In the genomic region with DNA sequence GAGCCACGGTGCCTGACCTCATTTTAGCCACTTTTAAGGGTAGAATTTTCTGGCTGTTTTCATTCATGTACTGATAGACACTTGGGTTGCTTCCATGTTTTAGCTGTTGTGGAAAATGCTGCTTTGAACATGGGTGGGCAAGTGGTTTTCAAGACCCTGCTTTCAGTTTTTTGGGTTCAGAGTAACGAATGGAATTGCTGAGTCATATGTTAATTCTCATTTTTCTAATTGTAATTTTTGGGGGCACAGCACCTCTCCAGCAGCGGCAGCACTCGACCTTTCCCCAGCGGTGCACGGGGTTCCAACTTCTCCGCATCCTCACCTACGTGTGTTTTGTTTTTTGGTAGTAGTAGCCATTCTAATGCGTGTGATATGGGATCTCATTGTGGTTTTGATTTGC, we compare ENCODE assay signal across 2 cellular contexts.
TF ChIP-seq lines count a peak whose summit lies in the region.

No MANE protein-coding gene starts in this region.

TF ChIP-seq in GM23338, 12 proteins besides CTCF, POLR2A, EP300 and RAD21:
- TF ChIP-seq STAT1 (IDR thresholded peaks at IDR 0.05; ENCODE audit: unreplicated experiment) (no peak), EZH2phosphoT487 (IDR thresholded peaks at IDR 0.05; ENCODE audit: unreplicated experiment) (no peak), JUNB (IDR thresholded peaks at IDR 0.05; ENCODE audit: unreplicated experiment) (no peak), EZH2 (IDR thresholded peaks at IDR 0.05; ENCODE audit: low read depth, unreplicated experiment) (no peak), NANOG (IDR thresholded peaks at IDR 0.05; ENCODE audit: borderline replicate concordance) (no peak)
- TF ChIP-seq, protein P1, sequence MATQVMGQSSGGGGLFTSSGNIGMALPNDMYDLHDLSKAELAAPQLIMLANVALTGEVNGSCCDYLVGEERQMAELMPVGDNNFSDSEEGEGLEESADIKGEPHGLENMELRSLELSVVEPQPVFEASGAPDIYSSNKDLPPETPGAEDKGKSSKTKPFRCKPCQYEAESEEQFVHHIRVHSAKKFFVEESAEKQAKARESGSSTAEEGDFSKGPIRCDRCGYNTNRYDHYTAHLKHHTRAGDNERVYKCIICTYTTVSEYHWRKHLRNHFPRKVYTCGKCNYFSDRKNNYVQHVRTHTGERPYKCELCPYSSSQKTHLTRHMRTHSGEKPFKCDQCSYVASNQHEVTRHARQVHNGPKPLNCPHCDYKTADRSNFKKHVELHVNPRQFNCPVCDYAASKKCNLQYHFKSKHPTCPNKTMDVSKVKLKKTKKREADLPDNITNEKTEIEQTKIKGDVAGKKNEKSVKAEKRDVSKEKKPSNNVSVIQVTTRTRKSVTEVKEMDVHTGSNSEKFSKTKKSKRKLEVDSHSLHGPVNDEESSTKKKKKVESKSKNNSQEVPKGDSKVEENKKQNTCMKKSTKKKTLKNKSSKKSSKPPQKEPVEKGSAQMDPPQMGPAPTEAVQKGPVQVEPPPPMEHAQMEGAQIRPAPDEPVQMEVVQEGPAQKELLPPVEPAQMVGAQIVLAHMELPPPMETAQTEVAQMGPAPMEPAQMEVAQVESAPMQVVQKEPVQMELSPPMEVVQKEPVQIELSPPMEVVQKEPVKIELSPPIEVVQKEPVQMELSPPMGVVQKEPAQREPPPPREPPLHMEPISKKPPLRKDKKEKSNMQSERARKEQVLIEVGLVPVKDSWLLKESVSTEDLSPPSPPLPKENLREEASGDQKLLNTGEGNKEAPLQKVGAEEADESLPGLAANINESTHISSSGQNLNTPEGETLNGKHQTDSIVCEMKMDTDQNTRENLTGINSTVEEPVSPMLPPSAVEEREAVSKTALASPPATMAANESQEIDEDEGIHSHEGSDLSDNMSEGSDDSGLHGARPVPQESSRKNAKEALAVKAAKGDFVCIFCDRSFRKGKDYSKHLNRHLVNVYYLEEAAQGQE (IDR thresholded peaks at IDR 0.05; ENCODE audit: unreplicated experiment), result no peak

TF ChIP-seq in HepG2, 621 proteins besides CTCF, POLR2A, EP300 and RAD21:
- peak; percentile 63 to 80 for TF ChIP-seq MAFK (conservative IDR thresholded peaks at IDR 0.05 in 1 of 2, IDR thresholded peaks at IDR 0.05 in 1 of 2; ENCODE audit: low read length in 2 of 2)
- TF ChIP-seq MAFF (IDR thresholded peaks at IDR 0.05; ENCODE audit: low read depth, low read length), result peak; percentile 46; the same call in 1 of the 2 replicates
- TF ChIP-seq NPAS2 (CRISPR knock-in tag; IDR thresholded peaks at IDR 0.05; ENCODE audit: borderline replicate concordance), result no peak
- TF ChIP-seq NFE2L2 (IDR thresholded peaks at IDR 0.05; ENCODE audit: low read length), result peak; percentile 80
- no peak for TF ChIP-seq ZNF44 (CRISPR knock-in tag; IDR thresholded peaks at IDR 0.05)
